In the genomic region with DNA sequence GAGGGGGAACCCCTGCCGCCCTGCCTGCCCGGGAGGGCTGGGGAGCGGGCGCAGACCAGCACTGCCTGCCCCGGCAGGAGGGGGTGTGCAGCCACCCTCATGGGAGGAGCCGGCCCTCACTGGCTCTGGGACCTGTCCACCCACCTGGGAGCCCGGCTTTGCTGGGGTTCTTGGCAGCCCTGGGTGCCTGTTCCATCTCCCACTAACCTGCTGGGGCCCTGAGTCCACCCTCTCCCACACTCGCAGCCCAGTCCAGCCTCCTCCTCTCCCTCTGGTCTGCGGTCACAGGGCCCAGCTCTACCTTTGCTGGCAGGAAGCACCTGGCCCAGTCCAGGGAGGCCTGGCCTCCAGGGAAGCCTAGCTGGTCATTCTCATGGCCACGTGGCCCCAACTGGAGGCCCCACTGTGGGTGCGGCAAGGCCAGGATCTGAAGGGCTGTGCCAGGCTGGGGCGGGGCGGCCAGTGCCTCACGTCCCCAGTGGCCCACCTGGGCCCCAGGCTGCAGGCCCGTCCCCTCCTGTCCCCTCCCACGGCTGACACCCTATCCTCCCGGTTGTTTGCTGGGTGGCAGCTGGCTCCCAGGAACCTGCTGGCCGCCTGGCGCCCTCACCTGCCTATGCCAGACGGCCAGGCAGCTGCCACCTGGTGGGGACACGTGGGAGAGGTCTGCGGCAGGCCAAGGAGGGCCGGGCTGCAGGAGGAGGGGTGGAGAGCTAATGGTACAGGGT, we compare ENCODE assay signal across 9 cellular contexts. TPM values are rescaled to one million over a fixed set of nuclear protein-coding genes. Genes with fewer than 3 reads are reported as not detected.
DNase-seq lines count a peak whose midpoint lies in the region; ATAC-seq and TF ChIP-seq lines count a peak whose summit lies in the region.
"Had no signal": no experiment of that assay in that cellular context is flagged by ENCODE, and none has a peak within 500 bp of the region (broad histone marks: within the 10 kb centered on the region; RNA-seq: fewer than 3 reads in every experiment).

A gene (minus strand): TSS at position 393 of the 728 bp plus-strand sequence. CDS start 721 bp downstream, outside the sequence.

- no peaks in the 10 kb centered on the region for H3K27me3 ChIP-seq in HCT116 (ENCODE audit: insufficient read depth, low read length)

- peak within 1 kb of the TSS; percentile 98 for H3K4me2 ChIP-seq in HCT116 (ENCODE audit: low read length)

- TF ChIP-seq RAD21 in HCT116 (IDR thresholded peaks at IDR 0.05; ENCODE audit: low read depth): no peak

- H3K9ac ChIP-seq in HCT116 (ENCODE audit: low read length): peak within 1 kb of the TSS; percentile 86

- DNase-seq in AG09309 (ENCODE audit: low read depth) (no peak), HCT116 (ENCODE audit: low read depth, low spot score) (peak; percentile 89), NCI-H69 (lab: John Stamatoyannopoulos, UW) (peak; percentile 99), iPS-NIHi11 (ENCODE audit: low spot score) (peak; percentile 96)
- DNase-seq in activated naive CD4-positive, alpha-beta T cell treated with anti-CD3 and anti-CD28 coated beads, Interleukin-2, amount 50 U/mL, for 16 hours: peak; percentile 56
- peak; percentile 57 for DNase-seq in stimulated activated CD8-positive, alpha-beta memory T cell treated with anti-CD3 and anti-CD28 coated beads, Interleukin-4, amount 100 ng/mL, for 48 hours
- DNase-seq in NK-92 treated with Interleukin-12 subunit alpha and Interleukin-12 subunit beta, amount 100 ng/mL, for 24 hours (lab: John Stamatoyannopoulos, UW): no peak

- no peaks in the 10 kb centered on the region for H3K9me3 ChIP-seq in HCT116 (ENCODE audit: control insufficient read depth in 1 of 2, insufficient read depth in 1 of 2, low read depth in 1 of 2, low read length in 2 of 2)

- peaks cover 32 to 62% of the 10 kb centered on the region in 2 experiments for H3K4me1 ChIP-seq in HCT116 (ENCODE audit: control insufficient read depth in 1 of 2, insufficient read depth in 2 of 2, low read length in 2 of 2)

- H3K79me2 ChIP-seq in HCT116 (ENCODE audit: insufficient read depth, low read length): peaks cover 9% of the 10 kb centered on the region; the same call in 1 of the 2 replicates

- H4K20me1 ChIP-seq in HCT116 (ENCODE audit: insufficient read depth): no peaks in the 10 kb centered on the region

- TF ChIP-seq CTCF in AG09309 (IDR thresholded peaks at IDR 0.05; ENCODE audit: control insufficient read depth, insufficient read depth, low read depth, low read length, missing control alignments) (peak; percentile 30), HCT116 (IDR thresholded peaks at IDR 0.05 in 2 of 3, conservative IDR thresholded peaks at IDR 0.05 in 1 of 3; ENCODE audit: borderline replicate concordance in 1 of 3, insufficient read depth in 1 of 3, low read depth in 2 of 3, low read length in 2 of 3) (peak in 2 of 3 experiments; percentile 66 to 81; a peak in 4 of 6 replicates)

- BruUV-seq in HCT116 (replicated peaks; lab: Mats Ljungman, UMichigan): TSS peak; percentile 67

- POLR2A ChIA-PET in HCT116 (lab: Charles Lee): interaction anchor here (0.6 to 2.0 kb wide), 5 partner anchors 11 to 765 kb away, joined by 3 to 13 read pairs (median 4); no protein-coding TSS in a partner anchor

- H3K4me3 ChIP-seq in AG09309 (ENCODE audit: control insufficient read depth, low read depth, low read length) (no peak within 1 kb of the TSS), HCT116 (replicated peaks in 1 of 2; ENCODE audit: low read depth in 1 of 2, low read length in 2 of 2) (peak within 1 kb of the TSS; percentile 61 to 66)

- CTCF ChIA-PET in HCT116 (lab: Charles Lee): interaction anchor here (0.6 to 2.7 kb wide), 14 partner anchors 13 to 654 kb away, joined by 3 to 31 read pairs (median 4); no protein-coding TSS in a partner anchor

- no peak within 1 kb of the TSS for H2AFZ ChIP-seq in HCT116 (ENCODE audit: low read depth, low read length, poor library complexity, severe bottlenecking)

- H3K9me2 ChIP-seq in HCT116 (ENCODE audit: insufficient read depth): no peaks in the 10 kb centered on the region

- RAD21 ChIA-PET in HCT116 (lab: Charles Lee; ENCODE audit: low non-redundant PET in 1 of 2, low total read pairs in 2 of 2, uncharacterized antibody in 2 of 2, unreplicated experiment in 2 of 2): interaction anchor here (0.6 to 1.6 kb wide), 5 partner anchors 19 to 929 kb away, joined by 3 to 7 read pairs (median 3); no protein-coding TSS in a partner anchor

- H3K36me3 ChIP-seq in HCT116 (ENCODE audit: control insufficient read depth in 1 of 2, insufficient read depth in 2 of 2, low read length in 2 of 2): no peaks in the 10 kb centered on the region

- peak within 1 kb of the TSS; percentile 99 for H3K27ac ChIP-seq in HCT116 (ENCODE audit: low read depth, low read length)

- ATAC-seq in HCT116 (peak; percentile 72), GM18520 (IDR thresholded peaks at IDR 0.05; ENCODE audit: unreplicated experiment) (no peak)

- TF ChIP-seq POLR2A in HCT116 (IDR thresholded peaks at IDR 0.05; ENCODE audit: borderline replicate concordance, extremely low read depth, insufficient read depth, insufficient read length): peak; percentile 53

- intact Hi-C loops in HCT116 (cut with micrococcal nuclease): loop anchor here (1.0 to 2.0 kb wide), 4 partner anchors 19 to 137 kb away; a partner anchor contains a TSS

TF ChIP-seq in HCT116, 20 proteins besides CTCF, POLR2A, EP300 and RAD21:
- TF ChIP-seq TCF7L2 (IDR thresholded peaks at IDR 0.05; ENCODE audit: borderline replicate concordance, extremely low read depth, insufficient read depth, insufficient read length) (peak; percentile 42), YY1 (IDR thresholded peaks at IDR 0.05; ENCODE audit: extremely low read depth, insufficient replicate concordance, low read depth, low read length) (peak; percentile 43), CBX3 (IDR thresholded peaks at IDR 0.05; ENCODE audit: low read depth) (no peak), POLR2AphosphoS5 (IDR thresholded peaks at IDR 0.05; ENCODE audit: low read depth, low read length) (peak; percentile 61), JUND (IDR thresholded peaks at IDR 0.05) (no peak), EZH2 (IDR thresholded peaks at IDR 0.05) (no peak), ZFX (IDR thresholded peaks at IDR 0.05) (peak; percentile 88; the same call in 1 of the 2 replicates)
- TF ChIP-seq, protein P1, sequence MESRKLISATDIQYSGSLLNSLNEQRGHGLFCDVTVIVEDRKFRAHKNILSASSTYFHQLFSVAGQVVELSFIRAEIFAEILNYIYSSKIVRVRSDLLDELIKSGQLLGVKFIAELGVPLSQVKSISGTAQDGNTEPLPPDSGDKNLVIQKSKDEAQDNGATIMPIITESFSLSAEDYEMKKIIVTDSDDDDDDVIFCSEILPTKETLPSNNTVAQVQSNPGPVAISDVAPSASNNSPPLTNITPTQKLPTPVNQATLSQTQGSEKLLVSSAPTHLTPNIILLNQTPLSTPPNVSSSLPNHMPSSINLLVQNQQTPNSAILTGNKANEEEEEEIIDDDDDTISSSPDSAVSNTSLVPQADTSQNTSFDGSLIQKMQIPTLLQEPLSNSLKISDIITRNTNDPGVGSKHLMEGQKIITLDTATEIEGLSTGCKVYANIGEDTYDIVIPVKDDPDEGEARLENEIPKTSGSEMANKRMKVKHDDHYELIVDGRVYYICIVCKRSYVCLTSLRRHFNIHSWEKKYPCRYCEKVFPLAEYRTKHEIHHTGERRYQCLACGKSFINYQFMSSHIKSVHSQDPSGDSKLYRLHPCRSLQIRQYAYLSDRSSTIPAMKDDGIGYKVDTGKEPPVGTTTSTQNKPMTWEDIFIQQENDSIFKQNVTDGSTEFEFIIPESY (IDR thresholded peaks at IDR 0.05; ENCODE audit: extremely low read depth, insufficient replicate concordance, low read length): peak; percentile 10
- TF ChIP-seq, protein P2, sequence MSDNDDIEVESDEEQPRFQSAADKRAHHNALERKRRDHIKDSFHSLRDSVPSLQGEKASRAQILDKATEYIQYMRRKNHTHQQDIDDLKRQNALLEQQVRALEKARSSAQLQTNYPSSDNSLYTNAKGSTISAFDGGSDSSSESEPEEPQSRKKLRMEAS (IDR thresholded peaks at IDR 0.05): no peak
- TF ChIP-seq, protein P3, sequence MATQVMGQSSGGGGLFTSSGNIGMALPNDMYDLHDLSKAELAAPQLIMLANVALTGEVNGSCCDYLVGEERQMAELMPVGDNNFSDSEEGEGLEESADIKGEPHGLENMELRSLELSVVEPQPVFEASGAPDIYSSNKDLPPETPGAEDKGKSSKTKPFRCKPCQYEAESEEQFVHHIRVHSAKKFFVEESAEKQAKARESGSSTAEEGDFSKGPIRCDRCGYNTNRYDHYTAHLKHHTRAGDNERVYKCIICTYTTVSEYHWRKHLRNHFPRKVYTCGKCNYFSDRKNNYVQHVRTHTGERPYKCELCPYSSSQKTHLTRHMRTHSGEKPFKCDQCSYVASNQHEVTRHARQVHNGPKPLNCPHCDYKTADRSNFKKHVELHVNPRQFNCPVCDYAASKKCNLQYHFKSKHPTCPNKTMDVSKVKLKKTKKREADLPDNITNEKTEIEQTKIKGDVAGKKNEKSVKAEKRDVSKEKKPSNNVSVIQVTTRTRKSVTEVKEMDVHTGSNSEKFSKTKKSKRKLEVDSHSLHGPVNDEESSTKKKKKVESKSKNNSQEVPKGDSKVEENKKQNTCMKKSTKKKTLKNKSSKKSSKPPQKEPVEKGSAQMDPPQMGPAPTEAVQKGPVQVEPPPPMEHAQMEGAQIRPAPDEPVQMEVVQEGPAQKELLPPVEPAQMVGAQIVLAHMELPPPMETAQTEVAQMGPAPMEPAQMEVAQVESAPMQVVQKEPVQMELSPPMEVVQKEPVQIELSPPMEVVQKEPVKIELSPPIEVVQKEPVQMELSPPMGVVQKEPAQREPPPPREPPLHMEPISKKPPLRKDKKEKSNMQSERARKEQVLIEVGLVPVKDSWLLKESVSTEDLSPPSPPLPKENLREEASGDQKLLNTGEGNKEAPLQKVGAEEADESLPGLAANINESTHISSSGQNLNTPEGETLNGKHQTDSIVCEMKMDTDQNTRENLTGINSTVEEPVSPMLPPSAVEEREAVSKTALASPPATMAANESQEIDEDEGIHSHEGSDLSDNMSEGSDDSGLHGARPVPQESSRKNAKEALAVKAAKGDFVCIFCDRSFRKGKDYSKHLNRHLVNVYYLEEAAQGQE (IDR thresholded peaks at IDR 0.05; ENCODE audit: low read depth): no peak

RNA-seq across cellular contexts. Expression of the gene that starts here (rescaled TPM):
- 34.8 TPM for total RNA-seq in HCT116 (2021; ENCODE audit: unreplicated experiment)
- 21.4 and 21.7 TPM in 2 replicates for polyA plus RNA-seq in HCT116 (2012)
- total RNA-seq: temporal lobe had no signal

Comparison
In these comparisons a context has a peak if more than half of its experiments do, and no peak if none do; other contexts are left out.
1. DNase-seq: peak in HCT116 (single experiment), NCI-H69 (single experiment), activated naive CD4-positive, alpha-beta T cell treated with anti-CD3 and anti-CD28 coated beads, Interleukin-2, amount 50 U/mL, for 16 hours (single experiment), iPS-NIHi11 (single experiment) and stimulated activated CD8-positive, alpha-beta memory T cell treated with anti-CD3 and anti-CD28 coated beads, Interleukin-4, amount 100 ng/mL, for 48 hours (single experiment); none in AG09309 (single experiment) and NK-92 treated with Interleukin-12 subunit alpha and Interleukin-12 subunit beta, amount 100 ng/mL, for 24 hours (single experiment).